29 cellular contexts compared by ENCODE assay signal in genomic region chr19:48465215-48465614, GRCh38. TPM values are rescaled to one million over a fixed set of nuclear protein-coding genes. Genes with fewer than 3 reads are reported as not detected.
"Had no signal": no experiment of that assay in that cellular context is flagged by ENCODE, and none has a peak within 500 bp of the region (broad histone marks: within the 10 kb centered on the region; RNA-seq: fewer than 3 reads in every experiment).

No MANE protein-coding gene starts in this region.

- H3K36me3 ChIP-seq: breast epithelium had no signal

- H3K9me3 ChIP-seq: adrenal gland, body of pancreas, breast epithelium, Peyer's patch had no signal

- H3K27ac ChIP-seq: adrenal gland, body of pancreas, breast epithelium, Peyer's patch, VCaP had no signal

- FAIRE-seq: astrocyte had no signal

- DNase-seq: activated B cell treated with CpG ODN at 0.5 μM for 24 hours; activated CD4-positive, alpha-beta memory T cell treated with anti-CD3 and anti-CD28 coated beads for 36 hours; activated CD4-positive, alpha-beta T cell treated with anti-CD3 and anti-CD28 coated beads for 4 hours; activated CD4-positive, alpha-beta T cell treated with anti-CD3 and anti-CD28 coated beads, Interleukin-2, amount 50 U/mL, for 1 hour; activated CD4-positive, CD25-positive, alpha-beta regulatory T cell treated with anti-CD3 and anti-CD28 coated beads, Interleukin-2, amount 50 U/mL, for 72 hours; activated CD8-positive, alpha-beta memory T cell treated with anti-CD3 and anti-CD28 coated beads, Interleukin-2, amount 50 U/mL, for 48 hours; activated gamma-delta T cell treated with Interleukin-2 at 50 U/mL for 16 hours; activated naive CD4-positive, alpha-beta T cell treated with anti-CD3 and anti-CD28 coated beads for 36 hours; body of pancreas; NCI-H1048; NCI-H1105 treated with DMSO at 0.1 percent for 48 hours; NCI-H1436; NCI-H1694; NCI-H1930; NCI-H2081 treated with DMSO at 0.1 percent for 48 hours; NCI-H345; NCI-H524 treated with DMSO at 0.1 percent for 48 hours; PC-3; Peyer's patch; RPMI8226; SIG-M5; SW 1271; T-helper 1 cell; T-helper 9 cell had no signal

- H3K4me3 ChIP-seq: adrenal gland, body of pancreas, breast epithelium, Peyer's patch had no signal

- H3K27me3 ChIP-seq: adrenal gland, body of pancreas, breast epithelium, Peyer's patch had no signal

RNA-seq across cellular contexts. Expression of gene LMTK3, which starts 46.4 kb away (rescaled TPM):
- total RNA-seq: SK-MEL-5 had no signal
